In the genomic region with DNA sequence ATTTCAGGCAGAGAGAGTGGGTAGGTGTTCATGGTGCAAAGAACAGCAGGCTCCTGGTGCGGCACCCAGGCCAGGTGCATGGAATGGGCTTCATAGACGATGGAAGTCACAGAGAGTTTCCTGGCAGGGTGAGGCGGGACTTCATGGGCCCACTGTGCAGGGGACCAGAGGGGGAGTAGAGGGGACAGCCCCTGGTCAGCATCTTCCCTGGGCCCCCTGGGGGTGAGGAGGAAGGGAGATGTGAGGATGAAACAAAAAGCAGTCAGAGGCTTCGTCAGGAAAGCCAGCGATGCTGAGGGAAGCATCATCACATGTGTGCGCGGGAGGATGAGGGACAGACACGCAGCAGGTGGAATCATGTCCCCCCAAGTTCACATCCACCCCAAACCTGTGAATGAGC, we compare ENCODE assay signal across 35 cellular contexts. TPM values are rescaled to one million over a fixed set of nuclear protein-coding genes. Genes with fewer than 3 reads are reported as not detected.
"Had no signal": no experiment of that assay in that cellular context is flagged by ENCODE, and none has a peak within 500 bp of the region (broad histone marks: within the 10 kb centered on the region; RNA-seq: fewer than 3 reads in every experiment).

No MANE protein-coding gene starts in this region.

- H3K27ac ChIP-seq: KMS-11 had no signal

- H3K9me3 ChIP-seq: MG63 had no signal

- H3K9ac ChIP-seq: KMS-11 had no signal

- DNase-seq: Karpas-422, Kasumi-1, MG63, MM.1S, MV-4-11, NCI-H1048, NCI-H1092, NCI-H1092 treated with DMSO at 0.1 percent for 48 hours, NCI-H1105, NCI-H1105 treated with DMSO at 0.1 percent for 48 hours, NCI-H1417 treated with DMSO at 0.1 percent for 48 hours, NCI-H1436, NCI-H1436 treated with DMSO at 0.1 percent for 48 hours, NCI-H146, NCI-H1694, NCI-H1694 treated with DMSO at 0.1 percent for 48 hours, NCI-H187, NCI-H187 treated with DMSO at 0.1 percent for 48 hours, NCI-H1930, NCI-H2029, NCI-H2029 treated with DMSO at 0.1 percent for 48 hours, NCI-H2081, NCI-H2081 treated with DMSO at 0.1 percent for 48 hours, NCI-H2107, NCI-H2171, NCI-H2171 treated with DMSO at 0.1 percent for 48 hours, NCI-H2227 treated with DMSO at 0.1 percent for 48 hours, NCI-H226, NCI-H345, NCI-H446, NCI-H446 treated with DMSO at 0.1 percent for 48 hours, NCI-H510A had no signal

- H3K4me3 ChIP-seq: MG63 had no signal

- H3K27me3 ChIP-seq: MG63 had no signal

- H3K4me2 ChIP-seq: KMS-11 had no signal

RNA-seq across cellular contexts. Expression of a gene that starts 2.4 kb away (rescaled TPM):
- total RNA-seq: MCF 10A, NCI-H460 had no signal
